ENCODE assay signal across 18 cellular contexts in genomic region chr2:130228005-130228404, GRCh38. TPM values are rescaled to one million over a fixed set of nuclear protein-coding genes. Genes with fewer than 3 reads are reported as not detected.
"Had no signal": no experiment of that assay in that cellular context is flagged by ENCODE, and none has a peak within 500 bp of the region (broad histone marks: within the 10 kb centered on the region; RNA-seq: fewer than 3 reads in every experiment).

No MANE protein-coding gene starts in this region.

RNA-seq across cellular contexts. Expression of gene TUBA3E, which starts 29.8 kb away (rescaled TPM):
- total RNA-seq: activated naive CD4-positive, alpha-beta T cell treated with anti-CD3 and anti-CD28 coated beads for 36 hours; activated naive CD4-positive, alpha-beta T cell treated with anti-CD3 and anti-CD28 coated beads, Interleukin-2, amount 50 U/mL, for 72 hours; activated naive CD8-positive, alpha-beta T cell treated with anti-CD3 and anti-CD28 coated beads for 36 hours; activated naive CD8-positive, alpha-beta T cell treated with anti-CD3 and anti-CD28 coated beads, Interleukin-2, amount 10 ng/mL, durations not matched to agents 7 days and 5 days; activated T-cell treated with anti-CD3 and anti-CD28 coated beads, Interleukin-2, amount 50 U/mL, for 4 hours; activated T-cell treated with anti-CD3 and anti-CD28 coated beads, Interleukin-2, amount 50 U/mL, for 72 hours; activated T-helper 1 cell treated with anti-CD3 and anti-CD28 coated beads, Interleukin-12 subunit alpha, Interleukin-12 subunit beta, Interleukin-2, Interleukin-4 antibody, amounts not matched to agents 30 ng/mL and 10 ng/mL and 1 ng/mL, durations not matched to agents 14 hours and 24 hours and 36 hours; activated T-helper 17 cell treated with anti-CD3 and anti-CD28 coated beads, Interleukin-2, amount 50 U/mL, for 72 hours; activated T-helper 2 cell treated with anti-CD3 and anti-CD28 coated beads, Interferon-gamma antibody, Interleukin-2, Interleukin-4, amounts not matched to agents 10 μg/mL and 5 μg/mL and 100 μg/mL, durations not matched to agents 14 hours and 24 hours and 36 hours; adrenal gland; aorta; ascending aorta; astrocyte; body of pancreas; breast epithelium; bronchial epithelial cell; cardiac muscle cell; cerebellum had no signal
- polyA plus RNA-seq: adrenal gland, cardiac muscle cell had no signal
